Comparison of ENCODE assay signal across 1 cellular context in genomic region chr22:24685804-24686203, GRCh38.
TF ChIP-seq lines count a peak whose summit lies in the region.

No MANE protein-coding gene starts in this region.

TF ChIP-seq in HepG2, 621 proteins besides CTCF, POLR2A, EP300 and RAD21 (continued from another document):
- TF ChIP-seq ZNF710 (CRISPR knock-in tag; IDR thresholded peaks at IDR 0.05; ENCODE audit: borderline replicate concordance) (no peak), RARA (CRISPR knock-in tag; IDR thresholded peaks at IDR 0.05) (no peak), PCBP1 (IDR thresholded peaks at IDR 0.05; ENCODE audit: borderline replicate concordance, low read depth, low read length) (no peak), ISL2 (CRISPR knock-in tag; IDR thresholded peaks at IDR 0.05) (no peak), ZNF740 (CRISPR knock-in tag; IDR thresholded peaks at IDR 0.05) (no peak), REL (CRISPR knock-in tag; conservative IDR thresholded peaks at IDR 0.05) (no peak), SKI (IDR thresholded peaks at IDR 0.05; ENCODE audit: partially characterized antibody) (no peak), ATF4 (CRISPR knock-in tag; IDR thresholded peaks at IDR 0.05) (no peak), SOX5 (CRISPR knock-in tag; IDR thresholded peaks at IDR 0.05; ENCODE audit: borderline replicate concordance) (no peak), SMC3 (IDR thresholded peaks at IDR 0.05; ENCODE audit: low read length) (no peak), HOXA9 (CRISPR knock-in tag; IDR thresholded peaks at IDR 0.05; ENCODE audit: borderline replicate concordance) (no peak)
